ENCODE assay signal across 11 cellular contexts in the genomic region with DNA sequence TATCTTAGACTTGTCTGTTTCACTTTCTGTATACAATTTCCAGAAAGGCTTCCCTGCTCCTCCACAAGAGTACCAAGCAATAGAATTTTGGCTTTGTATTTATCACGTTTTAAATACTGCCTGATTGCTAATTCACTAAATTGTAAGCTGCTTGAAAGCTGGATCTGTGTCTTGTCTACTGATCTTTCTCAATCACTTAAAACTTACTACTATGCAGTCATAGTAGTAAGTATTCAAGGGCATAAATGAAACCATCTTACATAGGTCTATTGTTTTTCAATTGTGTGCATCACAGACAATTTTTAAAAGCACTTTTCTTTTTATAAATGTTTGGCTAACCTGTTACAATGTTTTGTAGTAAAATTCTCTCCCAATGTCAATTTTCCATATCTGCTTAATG. TPM values are rescaled to one million over a fixed set of nuclear protein-coding genes. Genes with fewer than 3 reads are reported as not detected.
A peak's percentile ranks its signal among the peaks of the same experiment; 100 is the strongest.
DNase-seq lines count a peak whose midpoint lies in the region; ATAC-seq and TF ChIP-seq lines count a peak whose summit lies in the region.
"Had no signal": no experiment of that assay in that cellular context is flagged by ENCODE, and none has a peak within 500 bp of the region (broad histone marks: within the 10 kb centered on the region; RNA-seq: fewer than 3 reads in every experiment).

No MANE protein-coding gene starts in this region.

- no peaks in the 10 kb centered on the region for H3K27me3 Mint-ChIP-seq in activated T-helper 17 cell treated with anti-CD3 and anti-CD28 coated beads, Interleukin-2, amount 50 U/mL, for 72 hours

- no peaks in the 10 kb centered on the region for H3K36me3 Mint-ChIP-seq in activated T-helper 17 cell treated with anti-CD3 and anti-CD28 coated beads, Interleukin-2, amount 50 U/mL, for 72 hours (ENCODE audit: low read depth)

- intact Hi-C loops in left lung (cut with DNase I) = no loop called here

- no peaks in the 10 kb centered on the region for H3K36me3 ChIP-seq in left lung

- DNase-seq in NCI-H510A treated with DMSO at 0.1 percent for 48 hours (lab: John Stamatoyannopoulos, UW) = peak; percentile 49
- no peak for DNase-seq in NCI-H510A (lab: John Stamatoyannopoulos, UW)
- DNase-seq in left lung = no peak
- DNase-seq in effector CD4-positive, alpha-beta T cell = no peak
- DNase-seq: central memory CD4-positive, alpha-beta T cell had no signal

- H3K9me3 Mint-ChIP-seq in activated T-helper 17 cell treated with anti-CD3 and anti-CD28 coated beads, Interleukin-2, amount 50 U/mL, for 72 hours = no peaks in the 10 kb centered on the region
- H3K9me3 Mint-ChIP-seq: neural crest cell had no signal

- no peak for ATAC-seq in activated T-helper 17 cell treated with anti-CD3 and anti-CD28 coated beads, Interleukin-2, amount 50 U/mL, for 72 hours (replicated peaks)
- ATAC-seq in left lung = no peak
- no peak for ATAC-seq in GM21528 (IDR thresholded peaks at IDR 0.05; ENCODE audit: low FRiP score, unreplicated experiment)
- no peak for ATAC-seq in HG02623 (IDR thresholded peaks at IDR 0.05; ENCODE audit: unreplicated experiment)

- peak overlapping the region; percentile 96 for H3K4me3 Mint-ChIP-seq in activated T-helper 17 cell treated with anti-CD3 and anti-CD28 coated beads, Interleukin-2, amount 50 U/mL, for 72 hours

- no peaks in the 10 kb centered on the region for H3K27me3 ChIP-seq in left lung

- peak overlapping the region; percentile 99 for H3K27ac Mint-ChIP-seq in activated T-helper 17 cell treated with anti-CD3 and anti-CD28 coated beads, Interleukin-2, amount 50 U/mL, for 72 hours

- peaks cover 32% of the 10 kb centered on the region for H3K4me1 Mint-ChIP-seq in activated T-helper 17 cell treated with anti-CD3 and anti-CD28 coated beads, Interleukin-2, amount 50 U/mL, for 72 hours

- peak overlapping the region in 1 of 2 donors; percentile 52 for H3K4me3 ChIP-seq in left lung
- H3K4me3 ChIP-seq: SK-N-MC had no signal

- no peaks in the 10 kb centered on the region for H3K9me3 ChIP-seq in left lung

- no peak for TF ChIP-seq CTCF in left lung (IDR thresholded peaks at IDR 0.05)

- H3K4me1 ChIP-seq in left lung = peaks cover 0 to 27% of the 10 kb centered on the region in 2 donors

- H3K27ac ChIP-seq in left lung = peak overlapping the region; percentile 69 to 93
- peak overlapping the region; percentile 27 for H3K27ac ChIP-seq in temporal lobe (ENCODE audit: low read depth, low read length)
- H3K27ac ChIP-seq: SK-N-MC had no signal

RNA-seq across cellular contexts. Expression of a gene that starts 1.2 kb away (rescaled TPM):
- total RNA-seq in activated T-helper 17 cell treated with anti-CD3 and anti-CD28 coated beads, Interleukin-2, amount 50 U/mL, for 72 hours = under 1 TPM; 0.13 to 0.56 TPM
- total RNA-seq in left lung (1 to 10 TPM in 1 of 2 donors, under 1 TPM in 1; 0.52 to 1.2 TPM), temporal lobe (1.7 TPM)

RNA-seq across cellular contexts. Expression of a gene that starts 55.2 kb away (rescaled TPM):
- not detected for total RNA-seq in activated T-helper 17 cell treated with anti-CD3 and anti-CD28 coated beads, Interleukin-2, amount 50 U/mL, for 72 hours
- total RNA-seq in left lung (not detected), temporal lobe (not detected)
- total RNA-seq: neural crest cell had no signal

RNA-seq across cellular contexts. Expression of a gene that starts 59.6 kb away (rescaled TPM):
- total RNA-seq in activated T-helper 17 cell treated with anti-CD3 and anti-CD28 coated beads, Interleukin-2, amount 50 U/mL, for 72 hours = 10 to 100 TPM in 1 of 2 donors, 1 to 10 TPM in 1; 6.0 to 11.1 TPM
- 1 to 10 TPM; 7.2 to 9.8 TPM for total RNA-seq in left lung
- total RNA-seq in temporal lobe = 7.9 TPM
